ENCODE assay signal across 10 cellular contexts in genomic region chr1:43382027-43382771, GRCh38. TPM values are rescaled to one million over a fixed set of nuclear protein-coding genes. Genes with fewer than 3 reads are reported as not detected.
DNase-seq lines count a peak whose midpoint lies in the region; ATAC-seq and TF ChIP-seq lines count a peak whose summit lies in the region.
"Had no signal": no experiment of that assay in that cellular context is flagged by ENCODE, and none has a peak within 500 bp of the region (broad histone marks: within the 10 kb centered on the region; RNA-seq: fewer than 3 reads in every experiment).

No MANE protein-coding gene starts in this region.

- peaks cover 0 to 23% (median 11%) of the 10 kb centered on the region in 4 donors for H3K4me1 ChIP-seq in stomach

- TF ChIP-seq POLR2A in stomach (IDR thresholded peaks at IDR 0.05): no peak

- no peak overlapping the region for H3K4me3 ChIP-seq in fibroblast of the aortic adventitia (ENCODE audit: low read depth, low read length)
- H3K4me3 ChIP-seq in stomach: no peak overlapping the region

- H3K36me3 ChIP-seq in stomach: peaks cover 43 to 78% (median 71%) of the 10 kb centered on the region in 4 donors

- no peaks in the 10 kb centered on the region for H3K9me3 ChIP-seq in stomach

- no peak for ATAC-seq in HG03159 (IDR thresholded peaks at IDR 0.05; ENCODE audit: unreplicated experiment)

- 42 to 59% (median 48%) methylated on average over 6 of the region's 6 CpGs for WGBS in stomach, 5 donors

- TF ChIP-seq EP300 in stomach (IDR thresholded peaks at IDR 0.05): no peak

- no peaks in the 10 kb centered on the region for H3K27me3 ChIP-seq in stomach

- DNase-seq in NCI-H2227 (lab: John Stamatoyannopoulos, UW; ENCODE audit: unreplicated experiment): peak; percentile 54
- DNase-seq in fibroblast of the aortic adventitia (ENCODE audit: low read depth): peak; percentile 45
- DNase-seq in pons (ENCODE audit: low spot score): peak; percentile 98
- DNase-seq in ureter (ENCODE audit: low spot score): no peak
- no peak for DNase-seq in stomach
- DNase-seq: DND-41, NCI-H446 had no signal

- intact Hi-C loops in stomach (cut with DNase I; ENCODE audit: low total_unique reads): no loop called here

- no peak for TF ChIP-seq CTCF in fibroblast of the aortic adventitia (IDR thresholded peaks at IDR 0.05; ENCODE audit: insufficient read depth, low read length)
- TF ChIP-seq CTCF in stomach (IDR thresholded peaks at IDR 0.05): no peak

- H3K27ac ChIP-seq in stomach: peak overlapping the region in 2 of 5 donors; percentile 25 to 44

RNA-seq across cellular contexts. Expression of gene MED8, which starts 7.4 kb away (rescaled TPM):
- total RNA-seq in fibroblast of the aortic adventitia (ENCODE audit: low replicate concordance): 12.8 and 43.1 TPM in 2 replicates
- 30.0 TPM for total RNA-seq in ureter
- total RNA-seq in stomach: 10 to 100 TPM in 4 of 5 donors, 1 to 10 TPM in 1; 5.8 to 52.2 (median 29.6) TPM
- 10 to 100 TPM; 28.3 to 46.1 (median 30.6) TPM for polyA plus RNA-seq in stomach

RNA-seq across cellular contexts. Expression of gene SZT2, which starts 7.5 kb away (rescaled TPM):
- total RNA-seq in fibroblast of the aortic adventitia (ENCODE audit: low replicate concordance) (26.0 and 35.4 TPM in 2 replicates), ureter (105 TPM), stomach (10 to 100 TPM; 49.6 to 69.3 (median 56.7) TPM)
- 10 to 100 TPM in 1 of 3 donors, 1 to 10 TPM in 2; 4.9 to 10.2 (median 9.3) TPM for polyA plus RNA-seq in stomach

RNA-seq across cellular contexts. Expression of gene ELOVL1, which starts 14.4 kb away (rescaled TPM):
- total RNA-seq in fibroblast of the aortic adventitia (ENCODE audit: low replicate concordance): 18.2 and 78.5 TPM in 2 replicates
- total RNA-seq in ureter: 135 TPM
- total RNA-seq in stomach: 100 to 1,000 TPM in 1 of 5 donors, 10 to 100 TPM in 3, 1 to 10 TPM in 1; 7.6 to 109 (median 36.8) TPM
- polyA plus RNA-seq in stomach: 10 to 100 TPM; 35.6 to 83.8 (median 74.6) TPM

RNA-seq across cellular contexts. Expression of gene CDC20, which starts 23.4 kb away (rescaled TPM):
- total RNA-seq in fibroblast of the aortic adventitia (ENCODE audit: low replicate concordance) (0.33 and 23.9 TPM in 2 replicates), ureter (2.0 TPM), stomach (10 to 100 TPM in 2 of 5 donors, 1 to 10 TPM in 3; 1.8 to 22.3 (median 7.9) TPM)
- 10 to 100 TPM; 11.1 to 31.4 (median 11.3) TPM for polyA plus RNA-seq in stomach

RNA-seq across cellular contexts. Expression of gene MPL, which starts 44.6 kb away (rescaled TPM):
- total RNA-seq in fibroblast of the aortic adventitia (ENCODE audit: low replicate concordance) (not detected in 2 replicates), ureter (0.55 TPM), stomach (not detected)
- not detected for polyA plus RNA-seq in stomach
- total RNA-seq: HT1080; T-helper 1 cell treated with Interleukin-12 subunit alpha and Interleukin-12 subunit beta and Interleukin-4 antibody, amounts not matched to agents 30 ng/mL and 1 ng/mL, for 36 hours had no signal

Comparison
In these comparisons a context has a peak if more than half of its experiments do, and no peak if none do; other contexts are left out.
1. DNase-seq: peak in NCI-H2227 (single experiment), fibroblast of the aortic adventitia (single experiment) and pons (single experiment); none in ureter (single experiment) and stomach (single experiment).